Comparison of ENCODE assay signal across 8 cellular contexts in genomic region chr17:60677308-60678117, GRCh38. TPM values are rescaled to one million over a fixed set of nuclear protein-coding genes. Genes with fewer than 3 reads are reported as not detected.
DNase-seq lines count a peak whose midpoint lies in the region; ATAC-seq and TF ChIP-seq lines count a peak whose summit lies in the region.

Gene BCAS3 (plus strand): TSS chr17:60677851.

- peak within 1 kb of the TSS; percentile 81 for H3K4me3 ChIP-seq in WERI-Rb-1 (ENCODE audit: low read depth, low read length)
- H3K4me3 ChIP-seq in cardiac fibroblast (replicated peaks in 1 of 2; ENCODE audit: low read depth in 2 of 2, low read length in 2 of 2) = peak within 1 kb of the TSS; percentile 86 to 92

- in situ Hi-C loops in ACHN (cut with HindIII; ENCODE audit: low pct_ligation_motif_present, low pct_unique_long_range_greater_than_20kb, low sequenced_read_pairs) = no loop called here

- peaks cover 0 to 5% (median 4%) of the 10 kb centered on the region in 3 donors for H3K36me3 Mint-ChIP-seq in immature natural killer cell

- peak within 1 kb of the TSS; percentile 93 to 99 (median 97) for H3K27ac Mint-ChIP-seq in immature natural killer cell

- peak within 1 kb of the TSS; percentile 93 to 100 (median 100) for H3K4me3 Mint-ChIP-seq in immature natural killer cell

- peaks cover 4% of the 10 kb centered on the region for H3K9me3 ChIP-seq in WERI-Rb-1 (ENCODE audit: severe bottlenecking)

- peaks cover 0 to 4% (median 2%) of the 10 kb centered on the region in 3 donors for H3K27me3 Mint-ChIP-seq in immature natural killer cell (ENCODE audit: low read depth in 3 of 3)

- H3K27me3 ChIP-seq in WERI-Rb-1 (ENCODE audit: insufficient read depth, low read depth, severe bottlenecking) = no peaks in the 10 kb centered on the region

- no peak for TF ChIP-seq CTCF in WERI-Rb-1 (IDR thresholded peaks at IDR 0.05; ENCODE audit: low read depth, low read length)
- TF ChIP-seq CTCF in cardiac fibroblast (IDR thresholded peaks at IDR 0.05; ENCODE audit: low read depth, low read length) = no peak

- ATAC-seq in GM18873 (IDR thresholded peaks at IDR 0.05; ENCODE audit: low FRiP score, unreplicated experiment) (peak; percentile 97), HG03139 (IDR thresholded peaks at IDR 0.05; ENCODE audit: unreplicated experiment) (peak; percentile 95)

- H3K4me1 Mint-ChIP-seq in immature natural killer cell = peaks cover 23 to 34% of the 10 kb centered on the region in 2 donors

- H3K36me3 ChIP-seq in WERI-Rb-1 = no peaks in the 10 kb centered on the region

- peak within 1 kb of the TSS; percentile 57 for H3K27ac ChIP-seq in WERI-Rb-1

- peak; percentile 99 for DNase-seq in ACHN
- peak; percentile 98 for DNase-seq in NCI-H2227 (lab: John Stamatoyannopoulos, UW; ENCODE audit: unreplicated experiment)
- peak; percentile 100 for DNase-seq in WERI-Rb-1
- peak; percentile 99 to 100 for DNase-seq in cardiac fibroblast (ENCODE audit: low read depth in 2 of 2)
- DNase-seq in immature natural killer cell = peak; percentile 97
- peak; percentile 98 for DNase-seq in smooth muscle cell of the brain vasculature (ENCODE audit: low read depth, low spot score)

- H3K9me3 Mint-ChIP-seq in immature natural killer cell = peaks cover 0 to 2% (median 0%) of the 10 kb centered on the region in 6 donors

RNA-seq across cellular contexts. Expression of gene BCAS3, which starts in this region (rescaled TPM):
- 10 to 100 TPM; 26.3 to 53.8 (median 50.1) TPM for polyA plus RNA-seq in immature natural killer cell

Comparison
In these comparisons a context has a peak if more than half of its experiments do, and no peak if none do; other contexts are left out.
1. Peak in every context shown above with its lines: DNase-seq, ATAC-seq, H3K4me3 ChIP-seq and H3K27ac ChIP-seq.